Comparison of ENCODE assay signal across 8 cellular contexts in the genomic region with DNA sequence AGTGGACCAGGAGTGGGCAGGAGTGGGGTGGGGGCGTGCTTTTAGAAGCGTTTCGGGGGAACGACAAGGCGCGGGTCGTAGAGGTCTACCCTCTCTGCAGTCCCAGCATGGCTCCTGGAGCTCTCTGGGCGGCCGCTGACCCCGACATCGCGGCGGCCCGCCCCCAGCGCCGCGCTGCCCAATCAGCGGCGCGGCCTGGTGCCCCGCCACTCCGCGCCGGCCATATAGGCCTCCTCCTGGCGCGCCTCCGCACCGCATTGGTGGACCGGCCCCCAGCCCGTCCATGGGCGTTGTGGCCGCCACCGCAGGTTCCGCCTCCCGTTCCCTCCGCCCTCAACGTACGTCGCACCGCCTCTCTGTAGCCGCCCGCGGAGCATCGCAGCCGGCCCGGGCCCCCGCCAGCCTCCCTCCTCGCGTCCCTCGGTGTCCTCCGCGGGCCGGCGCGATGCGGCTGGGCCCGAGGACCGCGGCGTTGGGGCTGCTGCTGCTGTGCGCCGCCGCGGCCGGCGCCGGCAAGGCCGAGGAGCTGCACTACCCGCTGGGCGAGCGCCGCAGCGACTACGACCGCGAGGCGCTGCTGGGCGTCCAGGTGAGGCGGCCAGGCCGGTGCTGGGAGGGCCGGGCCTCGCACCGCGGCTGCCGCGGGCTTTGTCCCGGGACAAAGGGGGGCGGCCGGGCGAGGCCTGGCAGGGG. TPM values are rescaled to one million over a fixed set of nuclear protein-coding genes. Genes with fewer than 3 reads are reported as not detected.
DNase-seq lines count a peak whose midpoint lies in the region; ATAC-seq and TF ChIP-seq lines count a peak whose summit lies in the region.

A gene with protein sequence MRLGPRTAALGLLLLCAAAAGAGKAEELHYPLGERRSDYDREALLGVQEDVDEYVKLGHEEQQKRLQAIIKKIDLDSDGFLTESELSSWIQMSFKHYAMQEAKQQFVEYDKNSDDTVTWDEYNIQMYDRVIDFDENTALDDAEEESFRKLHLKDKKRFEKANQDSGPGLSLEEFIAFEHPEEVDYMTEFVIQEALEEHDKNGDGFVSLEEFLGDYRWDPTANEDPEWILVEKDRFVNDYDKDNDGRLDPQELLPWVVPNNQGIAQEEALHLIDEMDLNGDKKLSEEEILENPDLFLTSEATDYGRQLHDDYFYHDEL (plus strand): TSS at position 353 of the 693 bp plus-strand sequence. CDS start 93 bp downstream, at position 446.

- H3K27ac ChIP-seq in left ventricle myocardium inferior (replicated peaks) (peak within 1 kb of the TSS; percentile 87), upper lobe of right lung (peak within 1 kb of the TSS; percentile 83)

- ATAC-seq in GM18502 (IDR thresholded peaks at IDR 0.05; ENCODE audit: poor library complexity, unreplicated experiment) (peak; percentile 98), HG02943 (IDR thresholded peaks at IDR 0.05; ENCODE audit: low read depth, unreplicated experiment) (peak; percentile 98), T-helper 17 cell (peak; percentile 99), upper lobe of right lung (peak; percentile 100)

- H3K4me1 ChIP-seq in left ventricle myocardium inferior (peaks cover 20% of the 10 kb centered on the region), upper lobe of right lung (peaks cover 6% of the 10 kb centered on the region)

- no peaks in the 10 kb centered on the region for H3K9me3 ChIP-seq in T-helper 17 cell (ENCODE audit: control insufficient read depth, low read length, poor library complexity, severe bottlenecking)
- no peaks in the 10 kb centered on the region for H3K9me3 ChIP-seq in left ventricle myocardium inferior (replicated peaks)
- no peaks in the 10 kb centered on the region for H3K9me3 ChIP-seq in upper lobe of right lung

- peak within 1 kb of the TSS; percentile 82 for H3K4me3 ChIP-seq in left ventricle myocardium inferior
- H3K4me3 ChIP-seq in upper lobe of right lung: peak within 1 kb of the TSS; percentile 75

- H3K27me3 ChIP-seq in left ventricle myocardium inferior (ENCODE audit: low read depth) (no peaks in the 10 kb centered on the region), upper lobe of right lung (no peaks in the 10 kb centered on the region)

- H3K9me3 Mint-ChIP-seq in progenitor cell of endocrine pancreas (ENCODE audit: low read depth): no peaks in the 10 kb centered on the region

- H3K4me1 Mint-ChIP-seq in T-helper 17 cell (peaks cover 18% of the 10 kb centered on the region), progenitor cell of endocrine pancreas (ENCODE audit: low read depth) (peaks cover 26% of the 10 kb centered on the region)

- intact Hi-C loops in left ventricle myocardium inferior (cut with micrococcal nuclease): no loop called here
- intact Hi-C loops in upper lobe of right lung (cut with DNase I): no loop called here

- TF ChIP-seq CTCF in left ventricle myocardium inferior (IDR thresholded peaks at IDR 0.05; ENCODE audit: borderline replicate concordance) (peak; percentile 20), progenitor cell of endocrine pancreas (IDR thresholded peaks at IDR 0.05; ENCODE audit: unreplicated experiment) (no peak), upper lobe of right lung (IDR thresholded peaks at IDR 0.05) (no peak)

- H3K27me3 Mint-ChIP-seq in T-helper 17 cell (peaks cover 3% of the 10 kb centered on the region), progenitor cell of endocrine pancreas (peaks cover 3% of the 10 kb centered on the region)

- no peaks in the 10 kb centered on the region for H3K36me3 Mint-ChIP-seq in T-helper 17 cell (ENCODE audit: low read depth)
- peaks cover 11% of the 10 kb centered on the region for H3K36me3 Mint-ChIP-seq in progenitor cell of endocrine pancreas (ENCODE audit: insufficient read depth)

- H3K27ac Mint-ChIP-seq in T-helper 17 cell (peak within 1 kb of the TSS; percentile 71), progenitor cell of endocrine pancreas (peak within 1 kb of the TSS; percentile 99)

- peak within 1 kb of the TSS; percentile 90 for H3K4me3 Mint-ChIP-seq in T-helper 17 cell
- peak within 1 kb of the TSS; percentile 91 for H3K4me3 Mint-ChIP-seq in progenitor cell of endocrine pancreas (ENCODE audit: low read depth)

- H3K36me3 ChIP-seq in left ventricle myocardium inferior (peaks cover 33% of the 10 kb centered on the region), upper lobe of right lung (peaks cover 22% of the 10 kb centered on the region)

- peak; percentile 57 to 73 for DNase-seq in NCI-H187 (lab: John Stamatoyannopoulos, UW)
- peak; percentile 86 to 90 (median 87) for DNase-seq in T-helper 17 cell
- peak; percentile 32 to 98 (median 89) for DNase-seq in amygdala (lab: John Stamatoyannopoulos, UW)
- peak; percentile 97 for DNase-seq in left ventricle myocardium inferior
- DNase-seq in progenitor cell of endocrine pancreas (ENCODE audit: low spot score, unreplicated experiment): peak; percentile 89
- DNase-seq in upper lobe of right lung: peak; percentile 98

RNA-seq across cellular contexts. Expression of the gene that starts here (rescaled TPM):
- total RNA-seq in T-helper 17 cell: 10 to 100 TPM; 16.2 to 17.1 TPM
- 29.8 TPM for total RNA-seq in left ventricle myocardium inferior
- total RNA-seq in progenitor cell of endocrine pancreas: 232 and 236 TPM in 2 replicates
- 39.4 TPM for total RNA-seq in upper lobe of right lung

Comparison
In these comparisons a context has a peak if more than half of its experiments do, and no peak if none do; other contexts are left out.
1. Peak in every context shown above with its lines: DNase-seq, ATAC-seq, H3K4me3 ChIP-seq and H3K27ac ChIP-seq.